10 cellular contexts compared by ENCODE assay signal in the genomic region with DNA sequence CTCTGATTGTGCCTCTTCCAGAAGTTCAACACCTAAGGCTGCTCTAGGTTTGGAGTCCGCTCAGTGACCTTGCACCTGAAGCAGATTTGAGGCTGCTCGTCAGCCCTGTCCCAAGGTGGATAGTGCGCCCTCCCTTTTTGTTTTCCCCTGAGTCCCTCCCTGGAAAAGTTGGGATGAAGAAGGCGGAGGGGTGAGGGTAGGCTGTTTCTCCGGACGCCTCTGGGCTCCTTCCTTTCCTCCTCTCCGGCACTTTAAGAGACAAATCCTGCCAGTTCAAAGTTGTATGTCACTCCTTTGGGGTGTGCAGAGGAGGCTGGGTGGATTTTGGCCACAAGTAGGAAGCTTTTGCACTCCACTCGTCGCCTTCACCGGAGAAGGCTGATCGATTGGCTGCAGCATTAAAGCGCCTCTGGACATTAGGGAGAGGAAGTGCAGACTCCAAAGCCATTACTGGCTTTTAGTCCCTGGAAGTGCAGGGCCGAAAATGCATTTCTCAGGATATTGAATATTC.
DNase-seq lines count a peak whose midpoint lies in the region; ATAC-seq and TF ChIP-seq lines count a peak whose summit lies in the region.
"Had no signal": no experiment of that assay in that cellular context is flagged by ENCODE, and none has a peak within 500 bp of the region (broad histone marks: within the 10 kb centered on the region; RNA-seq: fewer than 3 reads in every experiment).

No MANE protein-coding gene starts in this region.

- 7 to 9% methylated on average over 13 of the region's 13 CpGs for WGBS in tibial nerve, 2 donors

- H3K27ac ChIP-seq in fibroblast of lung (ENCODE audit: insufficient read depth, low read length), result peak overlapping the region; percentile 86
- peak overlapping the region; percentile 23 to 87 (median 74) for H3K27ac ChIP-seq in tibial nerve

- DNase-seq in DMS53 (lab: John Stamatoyannopoulos, UW) (peak; percentile 37), DMS53 treated with DMSO at 0.1 percent for 48 hours (lab: John Stamatoyannopoulos, UW; ENCODE audit: unreplicated experiment) (no peak), fibroblast of lung (ENCODE audit: low read depth in 2 of 2) (peak in 1 of 2 donors; percentile 38), mucosa of descending colon (peak in 2 of 3 donors; percentile 42 to 43), tibial nerve (ENCODE audit: low spot score in 2 of 2) (no peak), NCI-H69 (lab: John Stamatoyannopoulos, UW) (no peak), HK-2 (ENCODE audit: unreplicated experiment) (no peak)
- DNase-seq: NCI-H446 treated with DMSO at 0.1 percent for 48 hours; stimulated activated naive CD4-positive, alpha-beta T cell had no signal

- no peaks in the 10 kb centered on the region for H3K36me3 ChIP-seq in fibroblast of lung (ENCODE audit: control insufficient read depth, insufficient read depth, low read length)
- H3K36me3 ChIP-seq in mucosa of descending colon (ENCODE audit: low read depth), result no peaks in the 10 kb centered on the region
- H3K36me3 ChIP-seq in tibial nerve, result no peaks in the 10 kb centered on the region

- peaks cover 34% of the 10 kb centered on the region for H3K79me2 ChIP-seq in fibroblast of lung (ENCODE audit: control insufficient read depth, insufficient read depth, low read length)

- H3K4me1 ChIP-seq in fibroblast of lung (ENCODE audit: control insufficient read depth, extremely low read depth, insufficient read depth, low read length), result peaks cover 11% of the 10 kb centered on the region
- H3K4me1 ChIP-seq in mucosa of descending colon (ENCODE audit: low read depth), result peaks cover 9% of the 10 kb centered on the region
- H3K4me1 ChIP-seq in tibial nerve, result peaks cover 0 to 26% (median 5%) of the 10 kb centered on the region in 4 donors

- TF ChIP-seq POLR2A in tibial nerve (IDR thresholded peaks at IDR 0.05), result no peak

- H3K9me3 ChIP-seq in fibroblast of lung (ENCODE audit: control insufficient read depth, insufficient read depth, low read depth, low read length) (no peaks in the 10 kb centered on the region), mucosa of descending colon (no peaks in the 10 kb centered on the region), tibial nerve (no peaks in the 10 kb centered on the region)

- H3K27me3 ChIP-seq in fibroblast of lung (ENCODE audit: control insufficient read depth, insufficient read depth, low read length) (no peaks in the 10 kb centered on the region), tibial nerve (peaks cover 0 to 28% of the 10 kb centered on the region in 2 donors)

- peak in 1 of 2 donors; percentile 17 for TF ChIP-seq CTCF in fibroblast of lung (conservative IDR thresholded peaks at IDR 0.05 in 1 of 2, IDR thresholded peaks at IDR 0.05 in 1 of 2; ENCODE audit: low read depth in 1 of 2, low read length in 2 of 2)
- no peak for TF ChIP-seq CTCF in mucosa of descending colon (IDR thresholded peaks at IDR 0.05)
- no peak for TF ChIP-seq CTCF in tibial nerve (IDR thresholded peaks at IDR 0.05)

- H4K20me1 ChIP-seq in fibroblast of lung (ENCODE audit: control insufficient read depth, extremely low read depth, insufficient read depth, low read length), result no peaks in the 10 kb centered on the region

- H3K9ac ChIP-seq in fibroblast of lung (ENCODE audit: insufficient read depth, low read length), result peak overlapping the region; percentile 85

- peak overlapping the region; percentile 13 for H2AFZ ChIP-seq in fibroblast of lung (ENCODE audit: low read length)

- no peak for TF ChIP-seq EP300 in tibial nerve (IDR thresholded peaks at IDR 0.05)

- intact Hi-C loops in mucosa of descending colon (cut with DNase I, micrococcal nuclease), result loop anchor here in 1 of 2 donors (10.0 kb wide), 1 partner anchor 1222 kb away; no protein-coding TSS in a partner anchor

- peak; percentile 39 for ATAC-seq in mucosa of descending colon
- ATAC-seq in activated CD4-positive, CD25-positive, alpha-beta regulatory T cell treated with anti-CD3 and anti-CD28 coated beads, Interleukin-2, amount 50 U/mL, for 24 hours, result no peak

- peak overlapping the region; percentile 73 for H3K4me2 ChIP-seq in fibroblast of lung (ENCODE audit: extremely low read depth, insufficient read depth, low read length)

- H3K4me3 ChIP-seq in fibroblast of lung (replicated peaks in 1 of 4; ENCODE audit: control extremely low read depth in 1 of 4, insufficient read depth in 1 of 4, low read depth in 3 of 4, low read length in 4 of 4) (peak overlapping the region; percentile 66 to 88 (median 76)), mucosa of descending colon (no peak overlapping the region), tibial nerve (peak overlapping the region; percentile 46 to 60 (median 54))

Comparison
In these comparisons a context has a peak if more than half of its experiments do, and no peak if none do; other contexts are left out.
1. DNase-seq: peak in DMS53 (single experiment) and mucosa of descending colon (2 of 3); none in DMS53 treated with DMSO at 0.1 percent for 48 hours (single experiment), tibial nerve (0 of 2), NCI-H69 (single experiment) and HK-2 (single experiment).